12 cellular contexts compared by ENCODE assay signal in the genomic region with DNA sequence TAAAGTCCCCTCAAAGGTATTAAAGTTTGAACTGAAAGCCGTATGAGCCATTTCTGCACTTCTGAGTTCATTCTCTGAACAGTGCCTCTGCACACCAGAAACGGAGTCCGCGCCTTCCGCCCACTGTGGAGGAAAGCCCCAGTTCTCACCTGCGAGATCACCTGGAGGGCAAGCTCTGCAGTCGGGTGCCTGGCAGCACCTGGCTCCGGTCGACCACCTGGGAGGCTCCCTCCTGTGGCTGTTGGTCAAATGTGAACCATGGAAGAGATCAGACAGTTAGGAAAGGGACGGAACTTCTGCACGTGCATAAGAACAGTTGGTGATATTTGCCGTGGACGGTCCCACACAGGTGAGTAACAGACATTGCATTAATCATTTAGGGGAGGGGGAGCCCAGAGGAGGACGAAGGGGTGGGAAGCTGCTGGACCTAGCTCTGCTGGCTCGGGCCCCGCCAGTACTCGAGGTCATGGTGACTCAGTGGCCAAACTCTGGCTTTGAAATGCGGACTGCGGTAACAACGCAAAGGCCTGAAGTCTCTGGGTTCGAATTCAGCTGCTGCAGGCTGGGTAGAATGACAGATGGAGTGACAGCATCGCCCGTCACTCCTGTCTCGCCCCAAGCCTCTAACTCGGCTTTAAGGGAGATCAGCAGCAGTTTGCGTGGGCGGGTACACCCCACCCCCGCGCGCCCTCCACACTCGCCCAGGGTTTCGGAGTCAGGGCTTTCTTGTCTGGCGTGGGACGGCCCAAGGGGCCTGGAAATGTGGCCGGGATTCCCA. TPM values are rescaled to one million over a fixed set of nuclear protein-coding genes. Genes with fewer than 3 reads are reported as not detected.
A peak's percentile ranks its signal among the peaks of the same experiment; 100 is the strongest.
DNase-seq lines count a peak whose midpoint lies in the region; TF ChIP-seq lines count a peak whose summit lies in the region.
"Had no signal": no experiment of that assay in that cellular context is flagged by ENCODE, and none has a peak within 500 bp of the region (broad histone marks: within the 10 kb centered on the region; RNA-seq: fewer than 3 reads in every experiment).

No MANE protein-coding gene starts in this region.

- no peak overlapping the region for H4K91ac ChIP-seq in H9 (ENCODE audit: insufficient read length, low read depth, low read length)

- H4K5ac ChIP-seq in H9 (ENCODE audit: insufficient read length, low read depth, low read length): no peak overlapping the region

- no CpG with 5 or more reads among the region's 35 CpGs for WGBS in H9 (ENCODE audit: extremely low coverage, insufficient read length, low lambda C conversion rate)
- WGBS in stomach, 5 donors: 38 to 54% (median 44%) methylated on average over 20 to 35 of the region's 35 CpGs

- H4K8ac ChIP-seq in H9 (replicated peaks; ENCODE audit: insufficient read length, low read depth, low read length): no peak overlapping the region

- peaks cover 20% of the 10 kb centered on the region for H3K23me2 ChIP-seq in H9 (ENCODE audit: insufficient read length, low read depth, low read length, poor library complexity, severe bottlenecking)

- peaks cover 0 to under 1% (median under 1%) of the 10 kb centered on the region in 3 experiments; a peak in 3 of 7 replicates for H3K36me3 Mint-ChIP-seq in H9 (ENCODE audit: insufficient read depth in 1 of 3, low read depth in 3 of 3)
- H3K36me3 Mint-ChIP-seq in brain: peaks cover 22% of the 10 kb centered on the region
- H3K36me3 Mint-ChIP-seq in nephron progenitor cell (ENCODE audit: low read depth): peaks cover 8% of the 10 kb centered on the region

- H2BK20ac ChIP-seq in H9 (ENCODE audit: low read depth, low read length, poor library complexity, severe bottlenecking): no peak overlapping the region

- H3K27ac ChIP-seq in H9 (ENCODE audit: insufficient read length, low read depth, low read length) (no peak overlapping the region), stomach (no peak overlapping the region)
- H3K27ac ChIP-seq: heart right ventricle, tibial artery had no signal

- TF ChIP-seq EP300 in stomach (IDR thresholded peaks at IDR 0.05): no peak

- peak overlapping the region in 1 of 4 donors; percentile 49 for H3K4me3 ChIP-seq in stomach

- peak; percentile 7 for DNase-seq in NCI-H748 (lab: John Stamatoyannopoulos, UW; ENCODE audit: unreplicated experiment)
- no peak for DNase-seq in NCI-H748 treated with DMSO at 0.1 percent for 48 hours (lab: John Stamatoyannopoulos, UW)
- DNase-seq in H9: no peak
- DNase-seq in nephron progenitor cell: no peak
- no peak for DNase-seq in SK-N-DZ (ENCODE audit: low spot score)
- no peak for DNase-seq in stomach
- DNase-seq in stimulated activated CD8-positive, alpha-beta memory T cell treated with anti-CD3 and anti-CD28 coated beads, Interleukin-4, amount 100 ng/mL, for 48 hours: no peak
- DNase-seq: NCI-H1092 treated with DMSO at 0.1 percent for 48 hours, tibial artery had no signal

- H3K9me3 Mint-ChIP-seq in H9: peaks cover 0 to 4% of the 10 kb centered on the region in 2 experiments; a peak in 1 of 5 replicates
- H3K9me3 Mint-ChIP-seq in brain: peaks cover 0 to 5% (median 0%) of the 10 kb centered on the region in 5 experiments
- H3K9me3 Mint-ChIP-seq in nephron progenitor cell: no peaks in the 10 kb centered on the region
- H3K9me3 Mint-ChIP-seq: activated naive CD4-positive, alpha-beta T cell treated with anti-CD3 and anti-CD28 coated beads, Interleukin-2, amount 50 U/mL, for 72 hours had no signal

- H3K27me3 Mint-ChIP-seq in H9 (ENCODE audit: low read depth): peaks cover 81% of the 10 kb centered on the region
- peaks cover 37% of the 10 kb centered on the region for H3K27me3 Mint-ChIP-seq in brain
- H3K27me3 Mint-ChIP-seq in nephron progenitor cell (ENCODE audit: low read depth, poor library complexity): peaks cover 84% of the 10 kb centered on the region

- H3K27me3 ChIP-seq in H9 (ENCODE audit: insufficient read depth, low read length) (peaks cover 22% of the 10 kb centered on the region; the same call in 1 of the 2 replicates), stomach (peaks cover 20 to 78% (median 66%) of the 10 kb centered on the region in 3 donors)

- H2BK12ac ChIP-seq in H9 (ENCODE audit: insufficient read length, low read depth, low read length): no peak overlapping the region

- no peak overlapping the region for H3K9ac ChIP-seq in H9 (ENCODE audit: extremely low read depth, insufficient read length, low read length)

- H3K18ac ChIP-seq in H9 (ENCODE audit: insufficient read length, low read depth, low read length): no peak overlapping the region

- no peaks in the 10 kb centered on the region for H4K20me1 ChIP-seq in H9 (ENCODE audit: control insufficient read depth, insufficient read depth, insufficient read length)

- H3K9me3 ChIP-seq in H9 (ENCODE audit: control insufficient read depth, low read depth, low read length) (no peaks in the 10 kb centered on the region), stomach (no peaks in the 10 kb centered on the region)
- H3K9me3 ChIP-seq: heart right ventricle, tibial artery had no signal

- H2BK120ac ChIP-seq in H9 (ENCODE audit: low read depth, low read length, poor library complexity, severe bottlenecking): no peak overlapping the region

- no peak overlapping the region for H3K14ac ChIP-seq in H9 (ENCODE audit: insufficient read depth, low read length)

- H3K4me1 Mint-ChIP-seq in H9 (peaks cover 5 to 8% of the 10 kb centered on the region in 2 experiments), brain (peaks cover 52% of the 10 kb centered on the region), nephron progenitor cell (peaks cover 21% of the 10 kb centered on the region)

- no peak overlapping the region for H2AFZ ChIP-seq in H9 (ENCODE audit: low read length)

- H2BK15ac ChIP-seq in H9 (ENCODE audit: low read depth, low read length): no peak overlapping the region

- H2AK5ac ChIP-seq in H9 (ENCODE audit: insufficient read length, low read length): no peak overlapping the region

- peak overlapping the region; percentile 29 to 74; a peak in 4 of 5 replicates for H3K4me3 Mint-ChIP-seq in H9
- peak overlapping the region; percentile 72 to 78 (median 76) for H3K4me3 Mint-ChIP-seq in brain
- peak overlapping the region; percentile 45 for H3K4me3 Mint-ChIP-seq in nephron progenitor cell

- H3T11ph ChIP-seq in H9 (ENCODE audit: low read length): no peak overlapping the region

- H3K4ac ChIP-seq in H9 (ENCODE audit: low read depth, low read length): no peak overlapping the region

- H3K79me2 ChIP-seq in H9 (ENCODE audit: insufficient read depth, low read length): no peaks in the 10 kb centered on the region

- H3K79me1 ChIP-seq in H9 (ENCODE audit: insufficient read depth, low read depth, low read length, poor library complexity, severe bottlenecking): no peaks in the 10 kb centered on the region

- TF ChIP-seq CTCF in H9 (conservative IDR thresholded peaks at IDR 0.05) (no peak), brain (conservative IDR thresholded peaks at IDR 0.05) (no peak), nephron progenitor cell (IDR thresholded peaks at IDR 0.05) (no peak), stomach (IDR thresholded peaks at IDR 0.05) (no peak)

- H3K27ac Mint-ChIP-seq in H9 (no peak overlapping the region), brain (peak overlapping the region in 3 of 5 experiments; percentile 69 to 77 (median 72)), nephron progenitor cell (no peak overlapping the region)
- H3K27ac Mint-ChIP-seq: activated naive CD4-positive, alpha-beta T cell treated with anti-CD3 and anti-CD28 coated beads, Interleukin-2, amount 50 U/mL, for 72 hours had no signal

- H3K56ac ChIP-seq in H9 (ENCODE audit: insufficient read length, low read depth, low read length): no peak overlapping the region

- H3K4me1 ChIP-seq in H9 (ENCODE audit: insufficient read depth, low read length): no peaks in the 10 kb centered on the region; the same call in 1 of the 2 replicates
- peaks cover 25 to 27% (median 26%) of the 10 kb centered on the region in 4 donors for H3K4me1 ChIP-seq in stomach

- H3K36me3 ChIP-seq in stomach: no peaks in the 10 kb centered on the region
- H3K36me3 ChIP-seq: heart right ventricle, tibial artery had no signal

- no peak overlapping the region for H3K23ac ChIP-seq in H9 (ENCODE audit: insufficient read length, low read depth, low read length)

- H3K4me2 ChIP-seq in H9 (ENCODE audit: insufficient read depth, insufficient read length, low read length): no peak overlapping the region

- no peak for TF ChIP-seq POLR2A in stomach (IDR thresholded peaks at IDR 0.05)

- intact Hi-C loops in stomach (cut with DNase I; ENCODE audit: low total_unique reads): no loop called here

- H2BK5ac ChIP-seq in H9 (ENCODE audit: insufficient read length, low read length): no peak overlapping the region

RNA-seq across cellular contexts. Expression of gene DPYSL4, which starts 1.7 kb away (rescaled TPM):
- total RNA-seq in H9 (2021): 26.3 and 29.0 TPM in 2 replicates
- 116 TPM for polyA plus RNA-seq in brain (ENCODE audit: insufficient read depth, low read depth, low replicate concordance)
- 107 and 116 TPM in 2 replicates for polyA plus RNA-seq in SK-N-DZ (2014; cell fraction: cytosol; rRNA removed)
- polyA plus RNA-seq in SK-N-DZ (2014; cell fraction: nucleus; rRNA removed): 180 and 190 TPM in 2 replicates
- total RNA-seq in stomach: 1 to 10 TPM in 1 of 5 donors, under 1 TPM in 1, not detected in 3; 0.43 to 2.0 TPM
- polyA plus RNA-seq in stomach: 1 to 10 TPM in 1 of 3 donors, under 1 TPM in 2; 0.63 to 1.7 (median 0.68) TPM

Comparison
In these comparisons a context has a peak if more than half of its experiments do, and no peak if none do; other contexts are left out.
1. H3K27ac Mint-ChIP-seq: peak in brain (3 of 5); none in H9 (0 of 3) and nephron progenitor cell (single experiment).
2. Peak in every context shown above with its lines, with median percentiles within 50 percentile points of each other: H3K4me3 Mint-ChIP-seq.